Comparison of ENCODE assay signal across 30 cellular contexts in the genomic region with DNA sequence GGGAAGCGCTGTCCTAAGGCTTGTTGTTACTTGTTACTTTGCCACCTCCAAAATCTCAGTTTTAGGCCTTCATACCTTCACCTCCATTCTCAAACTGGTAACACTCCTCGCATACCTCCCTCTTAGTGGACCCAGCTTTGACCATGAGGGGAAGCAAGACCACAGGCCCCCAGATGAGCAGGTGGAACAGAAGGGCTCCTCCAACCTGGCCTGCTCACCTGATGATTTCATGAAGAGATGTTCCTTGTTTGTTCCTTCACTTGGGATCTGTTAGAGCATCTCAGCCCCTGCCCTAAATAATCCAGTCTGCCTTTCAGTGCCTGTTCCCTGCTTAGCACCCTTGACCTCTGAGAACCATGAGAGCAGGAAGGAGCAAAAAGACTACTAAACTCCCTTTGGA. TPM values are rescaled to one million over a fixed set of nuclear protein-coding genes. Genes with fewer than 3 reads are reported as not detected.
"Had no signal": no experiment of that assay in that cellular context is flagged by ENCODE, and none has a peak within 500 bp of the region (broad histone marks: within the 10 kb centered on the region; RNA-seq: fewer than 3 reads in every experiment).

No MANE protein-coding gene starts in this region.

- H3K79me2 ChIP-seq: parathyroid adenoma had no signal

- H3K4me1 ChIP-seq: parathyroid adenoma, psoas muscle, vagina had no signal

- H3K4me1 Mint-ChIP-seq: natural killer cell had no signal

- H3K27ac ChIP-seq: heart left ventricle, left lung, lower lobe of right lung, parathyroid adenoma, psoas muscle, right lobe of liver, stomach, testis, thyroid gland, transverse colon, upper lobe of left lung, vagina had no signal

- H3K36me3 Mint-ChIP-seq: naive B cell, natural killer cell had no signal

- H3K9ac ChIP-seq: parathyroid adenoma had no signal

- H3K9me3 Mint-ChIP-seq: mesothelial cell of epicardium, naive B cell, natural killer cell had no signal

- H3K27me3 ChIP-seq: left lung, right lobe of liver, stomach, testis, thyroid gland, transverse colon, upper lobe of left lung, vagina had no signal

- H3K27ac Mint-ChIP-seq: mesothelial cell of epicardium, natural killer cell had no signal

- H3K9me3 ChIP-seq: heart left ventricle, left lung, lower lobe of right lung, psoas muscle, right lobe of liver, stomach, testis, thyroid gland, transverse colon, upper lobe of left lung, vagina had no signal

- H3K4me3 ChIP-seq: heart left ventricle, left lung, lower lobe of right lung, psoas muscle, right lobe of liver, stomach, testis, thyroid gland, transverse colon, upper lobe of left lung, vagina had no signal

- H3K27me3 Mint-ChIP-seq: naive B cell had no signal

- DNase-seq: glutamatergic neuron; heart left ventricle; hypothalamus; islet precursor cell; left colon; lower lobe of right lung; mammary epithelial cell; mesenchymal stem cell; naive B cell; natural killer cell; nucleus accumbens; psoas muscle; right lobe of liver; stimulated activated CD4-positive, alpha-beta T cell treated with anti-CD3 and anti-CD28 coated beads, Interleukin-4, amount 100 ng/mL, for 24 hours; stimulated activated CD8-positive, alpha-beta memory T cell treated with anti-CD3 and anti-CD28 coated beads, Interleukin-4, amount 100 ng/mL, for 48 hours; stimulated activated naive CD4-positive, alpha-beta T cell; stomach; testis; thyroid gland; transverse colon; upper lobe of left lung had no signal

- H3K4me3 Mint-ChIP-seq: mesothelial cell of epicardium, naive B cell, natural killer cell had no signal

- H3K36me3 ChIP-seq: heart left ventricle, left lung, lower lobe of right lung, right lobe of liver, stomach, thyroid gland, transverse colon, upper lobe of left lung, vagina had no signal

- H2AFZ ChIP-seq: parathyroid adenoma had no signal

- ATAC-seq: heart left ventricle, left colon, left lung, lower lobe of right lung, natural killer cell, psoas muscle, right lobe of liver had no signal

RNA-seq across cellular contexts. Expression of gene PMFBP1, which starts 49.6 kb away (rescaled TPM):
- total RNA-seq: kidney epithelial cell, skeletal muscle tissue, vagina had no signal

RNA-seq across cellular contexts. Expression of gene HPR, which starts 59.3 kb away (rescaled TPM):
- total RNA-seq: kidney epithelial cell, left colon, mammary epithelial cell, mononuclear cell, natural killer cell, osteocyte, skeletal muscle tissue, thyroid gland, transverse colon, urinary bladder had no signal
- polyA plus RNA-seq: mammary epithelial cell had no signal
